ENCODE assay signal across 1 cellular context in genomic region chr2:240787521-240788472, GRCh38.
TF ChIP-seq lines count a peak whose summit lies in the region.

No MANE protein-coding gene starts in this region.

TF ChIP-seq in GM23338, 12 proteins besides CTCF, POLR2A, EP300 and RAD21 (continued from another document):
- TF ChIP-seq ZNF462 (CRISPR knock-in tag; IDR thresholded peaks at IDR 0.05) (no peak), CREB1 (CRISPR knock-in tag; IDR thresholded peaks at IDR 0.05; ENCODE audit: low read depth) (no peak), JUNB (IDR thresholded peaks at IDR 0.05; ENCODE audit: unreplicated experiment) (no peak), EZH2phosphoT487 (IDR thresholded peaks at IDR 0.05; ENCODE audit: unreplicated experiment) (no peak), REST (IDR thresholded peaks at IDR 0.05; ENCODE audit: unreplicated experiment) (no peak)
